In the genomic region with DNA sequence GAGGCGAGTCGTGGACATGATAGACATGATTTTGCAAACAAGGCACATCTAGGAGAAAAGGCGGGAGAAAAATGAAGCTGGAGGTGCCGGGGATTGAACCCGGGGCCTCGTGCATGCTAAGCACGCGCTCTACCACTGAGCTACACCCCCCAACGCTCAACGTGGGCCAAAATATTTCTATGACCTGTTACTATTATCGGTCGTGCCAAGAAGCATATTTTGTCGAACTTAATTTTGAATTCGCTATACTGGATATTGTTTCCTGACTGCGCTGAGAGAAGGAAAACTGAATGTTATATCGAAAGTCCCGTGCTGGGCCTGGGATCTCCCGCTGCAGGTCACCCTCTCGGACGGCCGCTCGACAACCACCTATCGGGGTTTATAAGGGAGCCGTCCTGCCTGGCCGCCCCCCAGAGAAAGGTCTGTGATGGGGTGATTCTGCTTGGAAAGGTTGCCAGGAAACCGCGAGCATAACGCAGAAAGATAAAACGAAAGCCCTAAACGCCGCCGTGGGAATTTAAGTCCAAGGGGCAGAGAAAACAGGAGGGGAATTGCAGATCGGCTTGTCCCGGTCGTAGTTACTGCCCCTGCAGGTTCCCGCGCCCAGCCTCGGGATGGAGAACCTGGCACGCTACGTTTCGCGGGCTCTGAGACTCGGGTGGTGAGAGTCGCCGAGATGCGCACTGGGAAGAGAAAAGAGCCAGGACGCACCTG, we compare ENCODE assay signal across 1 cellular context.
TF ChIP-seq lines count a peak whose summit lies in the region.

No MANE protein-coding gene starts in this region.

TF ChIP-seq in HepG2, 621 proteins besides CTCF, POLR2A, EP300 and RAD21 (continued from another document and continues in another):
- TF ChIP-seq, protein P1, sequence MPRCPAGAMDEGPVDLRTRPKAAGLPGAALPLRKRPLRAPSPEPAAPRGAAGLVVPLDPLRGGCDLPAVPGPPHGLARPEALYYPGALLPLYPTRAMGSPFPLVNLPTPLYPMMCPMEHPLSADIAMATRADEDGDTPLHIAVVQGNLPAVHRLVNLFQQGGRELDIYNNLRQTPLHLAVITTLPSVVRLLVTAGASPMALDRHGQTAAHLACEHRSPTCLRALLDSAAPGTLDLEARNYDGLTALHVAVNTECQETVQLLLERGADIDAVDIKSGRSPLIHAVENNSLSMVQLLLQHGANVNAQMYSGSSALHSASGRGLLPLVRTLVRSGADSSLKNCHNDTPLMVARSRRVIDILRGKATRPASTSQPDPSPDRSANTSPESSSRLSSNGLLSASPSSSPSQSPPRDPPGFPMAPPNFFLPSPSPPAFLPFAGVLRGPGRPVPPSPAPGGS (CRISPR knock-in tag; IDR thresholded peaks at IDR 0.05) = peak; percentile 78; the same call in 1 of the 2 replicates
- TF ChIP-seq, protein P2, sequence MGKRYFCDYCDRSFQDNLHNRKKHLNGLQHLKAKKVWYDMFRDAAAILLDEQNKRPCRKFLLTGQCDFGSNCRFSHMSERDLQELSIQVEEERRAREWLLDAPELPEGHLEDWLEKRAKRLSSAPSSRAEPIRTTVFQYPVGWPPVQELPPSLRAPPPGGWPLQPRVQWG (CRISPR knock-in tag; IDR thresholded peaks at IDR 0.05; ENCODE audit: borderline replicate concordance, low read depth) = no peak
- TF ChIP-seq RFX5 (IDR thresholded peaks at IDR 0.05; ENCODE audit: low read depth, low read length) (no peak), ELF3 (CRISPR knock-in tag; IDR thresholded peaks at IDR 0.05) (peak; percentile 55), ZC3H13 (CRISPR knock-in tag; IDR thresholded peaks at IDR 0.05) (0 out of 2 replicates have a peak, but pooled peaks have one; percentile 45), SP5 (CRISPR knock-in tag; IDR thresholded peaks at IDR 0.05; ENCODE audit: borderline replicate concordance, low read depth) (no peak), HES4 (CRISPR knock-in tag; IDR thresholded peaks at IDR 0.05; ENCODE audit: borderline replicate concordance) (peak; percentile 93), CBX2 (IDR thresholded peaks at IDR 0.05; ENCODE audit: low read depth, low read length) (no peak), CBX2 (CRISPR knock-in tag; IDR thresholded peaks at IDR 0.05; ENCODE audit: low read depth) (no peak), ZNF326 (CRISPR knock-in tag; IDR thresholded peaks at IDR 0.05; ENCODE audit: borderline replicate concordance) (no peak), ZNF430 (CRISPR knock-in tag; IDR thresholded peaks at IDR 0.05) (peak; percentile 69; the same call in 1 of the 2 replicates), PAF1 (CRISPR knock-in tag; IDR thresholded peaks at IDR 0.05) (no peak), ZNF777 (CRISPR knock-in tag; IDR thresholded peaks at IDR 0.05) (peak; percentile 57; the same call in 1 of the 2 replicates), SP4 (CRISPR knock-in tag; IDR thresholded peaks at IDR 0.05) (peak; percentile 65; the same call in 1 of the 2 replicates), KLF6 (CRISPR knock-in tag; IDR thresholded peaks at IDR 0.05) (0 out of 2 replicates have a peak, but pooled peaks have one; percentile 36), ZNF674 (CRISPR knock-in tag; IDR thresholded peaks at IDR 0.05; ENCODE audit: low read depth) (no peak), ZMAT3 (CRISPR knock-in tag; conservative IDR thresholded peaks at IDR 0.05) (0 out of 2 replicates have a peak, but pooled peaks have one; percentile 54), PHF5A (CRISPR knock-in tag; IDR thresholded peaks at IDR 0.05; ENCODE audit: low read depth, unreplicated experiment) (no peak), ZKSCAN1 (IDR thresholded peaks at IDR 0.05; ENCODE audit: low read length) (peak; percentile 40; the same call in 1 of the 2 replicates), ZFP82 (CRISPR knock-in tag; IDR thresholded peaks at IDR 0.05; ENCODE audit: borderline replicate concordance) (peak; percentile 83; the same call in 1 of the 2 replicates), RFXANK (CRISPR knock-in tag; IDR thresholded peaks at IDR 0.05) (0 out of 2 replicates have a peak, but pooled peaks have one; percentile 70), ZNF263 (CRISPR knock-in tag; IDR thresholded peaks at IDR 0.05) (peak; percentile 37; the same call in 1 of the 2 replicates), RFX1 (IDR thresholded peaks at IDR 0.05) (no peak), PHB2 (IDR thresholded peaks at IDR 0.05; ENCODE audit: partially characterized antibody) (no peak), SAFB2 (CRISPR knock-in tag; IDR thresholded peaks at IDR 0.05; ENCODE audit: borderline replicate concordance, low read depth) (no peak), ZFP36L2 (CRISPR knock-in tag; IDR thresholded peaks at IDR 0.05) (no peak), ZNF432 (CRISPR knock-in tag; IDR thresholded peaks at IDR 0.05; ENCODE audit: borderline replicate concordance) (0 out of 2 replicates have a peak, but pooled peaks have one; percentile 23), ZBTB38 (CRISPR knock-in tag; IDR thresholded peaks at IDR 0.05) (peak; percentile 60; the same call in 1 of the 2 replicates), CAMTA2 (CRISPR knock-in tag; IDR thresholded peaks at IDR 0.05; ENCODE audit: borderline replicate concordance) (no peak; the same call in 1 of the 2 replicates), ZNF34 (CRISPR knock-in tag; IDR thresholded peaks at IDR 0.05; ENCODE audit: borderline replicate concordance) (peak; percentile 26; the same call in 1 of the 2 replicates), ZNF282 (IDR thresholded peaks at IDR 0.05; ENCODE audit: partially characterized antibody) (no peak), NR1H2 (CRISPR knock-in tag; IDR thresholded peaks at IDR 0.05; ENCODE audit: borderline replicate concordance, low read depth) (peak; percentile 80), STAT5B (CRISPR knock-in tag; IDR thresholded peaks at IDR 0.05) (0 out of 2 replicates have a peak, but pooled peaks have one; percentile 62), ZNF775 (CRISPR knock-in tag; IDR thresholded peaks at IDR 0.05; ENCODE audit: borderline replicate concordance) (no peak), POLR2AphosphoS2 (IDR thresholded peaks at IDR 0.05; ENCODE audit: low read depth, low read length) (no peak)
- TF ChIP-seq, protein P3, sequence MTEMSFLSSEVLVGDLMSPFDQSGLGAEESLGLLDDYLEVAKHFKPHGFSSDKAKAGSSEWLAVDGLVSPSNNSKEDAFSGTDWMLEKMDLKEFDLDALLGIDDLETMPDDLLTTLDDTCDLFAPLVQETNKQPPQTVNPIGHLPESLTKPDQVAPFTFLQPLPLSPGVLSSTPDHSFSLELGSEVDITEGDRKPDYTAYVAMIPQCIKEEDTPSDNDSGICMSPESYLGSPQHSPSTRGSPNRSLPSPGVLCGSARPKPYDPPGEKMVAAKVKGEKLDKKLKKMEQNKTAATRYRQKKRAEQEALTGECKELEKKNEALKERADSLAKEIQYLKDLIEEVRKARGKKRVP (CRISPR knock-in tag; IDR thresholded peaks at IDR 0.05) = 0 out of 4 replicates have a peak, but pooled peaks of 1 of the 2 experiments have one; percentile 58
- TF ChIP-seq, protein P4, sequence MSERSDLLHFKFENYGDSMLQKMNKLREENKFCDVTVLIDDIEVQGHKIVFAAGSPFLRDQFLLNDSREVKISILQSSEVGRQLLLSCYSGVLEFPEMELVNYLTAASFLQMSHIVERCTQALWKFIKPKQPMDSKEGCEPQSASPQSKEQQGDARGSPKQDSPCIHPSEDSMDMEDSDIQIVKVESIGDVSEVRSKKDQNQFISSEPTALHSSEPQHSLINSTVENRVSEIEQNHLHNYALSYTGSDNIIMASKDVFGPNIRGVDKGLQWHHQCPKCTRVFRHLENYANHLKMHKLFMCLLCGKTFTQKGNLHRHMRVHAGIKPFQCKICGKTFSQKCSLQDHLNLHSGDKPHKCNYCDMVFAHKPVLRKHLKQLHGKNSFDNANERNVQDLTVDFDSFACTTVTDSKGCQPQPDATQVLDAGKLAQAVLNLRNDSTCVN (CRISPR knock-in tag; IDR thresholded peaks at IDR 0.05; ENCODE audit: borderline replicate concordance) = peak; percentile 47; the same call in 1 of the 2 replicates
- TF ChIP-seq, protein P5, sequence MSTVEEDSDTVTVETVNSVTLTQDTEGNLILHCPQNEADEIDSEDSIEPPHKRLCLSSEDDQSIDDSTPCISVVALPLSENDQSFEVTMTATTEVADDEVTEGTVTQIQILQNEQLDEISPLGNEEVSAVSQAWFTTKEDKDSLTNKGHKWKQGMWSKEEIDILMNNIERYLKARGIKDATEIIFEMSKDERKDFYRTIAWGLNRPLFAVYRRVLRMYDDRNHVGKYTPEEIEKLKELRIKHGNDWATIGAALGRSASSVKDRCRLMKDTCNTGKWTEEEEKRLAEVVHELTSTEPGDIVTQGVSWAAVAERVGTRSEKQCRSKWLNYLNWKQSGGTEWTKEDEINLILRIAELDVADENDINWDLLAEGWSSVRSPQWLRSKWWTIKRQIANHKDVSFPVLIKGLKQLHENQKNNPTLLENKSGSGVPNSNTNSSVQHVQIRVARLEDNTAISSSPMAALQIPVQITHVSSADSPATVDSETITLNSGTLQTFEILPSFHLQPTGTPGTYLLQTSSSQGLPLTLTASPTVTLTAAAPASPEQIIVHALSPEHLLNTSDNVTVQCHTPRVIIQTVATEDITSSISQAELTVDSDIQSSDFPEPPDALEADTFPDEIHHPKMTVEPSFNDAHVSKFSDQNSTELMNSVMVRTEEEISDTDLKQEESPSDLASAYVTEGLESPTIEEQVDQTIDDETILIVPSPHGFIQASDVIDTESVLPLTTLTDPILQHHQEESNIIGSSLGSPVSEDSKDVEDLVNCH (CRISPR knock-in tag; IDR thresholded peaks at IDR 0.05) = no peak
- TF ChIP-seq, protein P6, sequence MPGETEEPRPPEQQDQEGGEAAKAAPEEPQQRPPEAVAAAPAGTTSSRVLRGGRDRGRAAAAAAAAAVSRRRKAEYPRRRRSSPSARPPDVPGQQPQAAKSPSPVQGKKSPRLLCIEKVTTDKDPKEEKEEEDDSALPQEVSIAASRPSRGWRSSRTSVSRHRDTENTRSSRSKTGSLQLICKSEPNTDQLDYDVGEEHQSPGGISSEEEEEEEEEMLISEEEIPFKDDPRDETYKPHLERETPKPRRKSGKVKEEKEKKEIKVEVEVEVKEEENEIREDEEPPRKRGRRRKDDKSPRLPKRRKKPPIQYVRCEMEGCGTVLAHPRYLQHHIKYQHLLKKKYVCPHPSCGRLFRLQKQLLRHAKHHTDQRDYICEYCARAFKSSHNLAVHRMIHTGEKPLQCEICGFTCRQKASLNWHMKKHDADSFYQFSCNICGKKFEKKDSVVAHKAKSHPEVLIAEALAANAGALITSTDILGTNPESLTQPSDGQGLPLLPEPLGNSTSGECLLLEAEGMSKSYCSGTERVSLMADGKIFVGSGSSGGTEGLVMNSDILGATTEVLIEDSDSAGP (CRISPR knock-in tag; IDR thresholded peaks at IDR 0.05; ENCODE audit: borderline replicate concordance) = peak; percentile 79
- TF ChIP-seq, protein P7, sequence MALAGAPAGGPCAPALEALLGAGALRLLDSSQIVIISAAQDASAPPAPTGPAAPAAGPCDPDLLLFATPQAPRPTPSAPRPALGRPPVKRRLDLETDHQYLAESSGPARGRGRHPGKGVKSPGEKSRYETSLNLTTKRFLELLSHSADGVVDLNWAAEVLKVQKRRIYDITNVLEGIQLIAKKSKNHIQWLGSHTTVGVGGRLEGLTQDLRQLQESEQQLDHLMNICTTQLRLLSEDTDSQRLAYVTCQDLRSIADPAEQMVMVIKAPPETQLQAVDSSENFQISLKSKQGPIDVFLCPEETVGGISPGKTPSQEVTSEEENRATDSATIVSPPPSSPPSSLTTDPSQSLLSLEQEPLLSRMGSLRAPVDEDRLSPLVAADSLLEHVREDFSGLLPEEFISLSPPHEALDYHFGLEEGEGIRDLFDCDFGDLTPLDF (CRISPR knock-in tag; IDR thresholded peaks at IDR 0.05) = peak; percentile 72; the same call in 1 of the 2 replicates
- TF ChIP-seq, protein P8, sequence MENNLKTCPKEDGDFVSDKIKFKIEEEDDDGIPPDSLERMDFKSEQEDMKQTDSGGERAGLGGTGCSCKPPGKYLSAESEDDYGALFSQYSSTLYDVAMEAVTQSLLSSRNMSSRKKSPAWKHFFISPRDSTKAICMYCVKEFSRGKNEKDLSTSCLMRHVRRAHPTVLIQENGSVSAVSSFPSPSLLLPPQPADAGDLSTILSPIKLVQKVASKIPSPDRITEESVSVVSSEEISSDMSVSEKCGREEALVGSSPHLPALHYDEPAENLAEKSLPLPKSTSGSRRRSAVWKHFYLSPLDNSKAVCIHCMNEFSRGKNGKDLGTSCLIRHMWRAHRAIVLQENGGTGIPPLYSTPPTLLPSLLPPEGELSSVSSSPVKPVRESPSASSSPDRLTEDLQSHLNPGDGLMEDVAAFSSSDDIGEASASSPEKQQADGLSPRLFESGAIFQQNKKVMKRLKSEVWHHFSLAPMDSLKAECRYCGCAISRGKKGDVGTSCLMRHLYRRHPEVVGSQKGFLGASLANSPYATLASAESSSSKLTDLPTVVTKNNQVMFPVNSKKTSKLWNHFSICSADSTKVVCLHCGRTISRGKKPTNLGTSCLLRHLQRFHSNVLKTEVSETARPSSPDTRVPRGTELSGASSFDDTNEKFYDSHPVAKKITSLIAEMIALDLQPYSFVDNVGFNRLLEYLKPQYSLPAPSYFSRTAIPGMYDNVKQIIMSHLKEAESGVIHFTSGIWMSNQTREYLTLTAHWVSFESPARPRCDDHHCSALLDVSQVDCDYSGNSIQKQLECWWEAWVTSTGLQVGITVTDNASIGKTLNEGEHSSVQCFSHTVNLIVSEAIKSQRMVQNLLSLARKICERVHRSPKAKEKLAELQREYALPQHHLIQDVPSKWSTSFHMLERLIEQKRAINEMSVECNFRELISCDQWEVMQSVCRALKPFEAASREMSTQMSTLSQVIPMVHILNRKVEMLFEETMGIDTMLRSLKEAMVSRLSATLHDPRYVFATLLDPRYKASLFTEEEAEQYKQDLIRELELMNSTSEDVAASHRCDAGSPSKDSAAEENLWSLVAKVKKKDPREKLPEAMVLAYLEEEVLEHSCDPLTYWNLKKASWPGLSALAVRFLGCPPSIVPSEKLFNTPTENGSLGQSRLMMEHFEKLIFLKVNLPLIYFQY (CRISPR knock-in tag; IDR thresholded peaks at IDR 0.05; ENCODE audit: borderline replicate concordance) = peak; percentile 71; the same call in 1 of the 2 replicates
- TF ChIP-seq, protein P9, sequence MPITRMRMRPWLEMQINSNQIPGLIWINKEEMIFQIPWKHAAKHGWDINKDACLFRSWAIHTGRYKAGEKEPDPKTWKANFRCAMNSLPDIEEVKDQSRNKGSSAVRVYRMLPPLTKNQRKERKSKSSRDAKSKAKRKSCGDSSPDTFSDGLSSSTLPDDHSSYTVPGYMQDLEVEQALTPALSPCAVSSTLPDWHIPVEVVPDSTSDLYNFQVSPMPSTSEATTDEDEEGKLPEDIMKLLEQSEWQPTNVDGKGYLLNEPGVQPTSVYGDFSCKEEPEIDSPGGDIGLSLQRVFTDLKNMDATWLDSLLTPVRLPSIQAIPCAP (CRISPR knock-in tag; IDR thresholded peaks at IDR 0.05; ENCODE audit: low read depth) = peak; percentile 92; the same call in 1 of the 2 replicates
- TF ChIP-seq, protein P10, sequence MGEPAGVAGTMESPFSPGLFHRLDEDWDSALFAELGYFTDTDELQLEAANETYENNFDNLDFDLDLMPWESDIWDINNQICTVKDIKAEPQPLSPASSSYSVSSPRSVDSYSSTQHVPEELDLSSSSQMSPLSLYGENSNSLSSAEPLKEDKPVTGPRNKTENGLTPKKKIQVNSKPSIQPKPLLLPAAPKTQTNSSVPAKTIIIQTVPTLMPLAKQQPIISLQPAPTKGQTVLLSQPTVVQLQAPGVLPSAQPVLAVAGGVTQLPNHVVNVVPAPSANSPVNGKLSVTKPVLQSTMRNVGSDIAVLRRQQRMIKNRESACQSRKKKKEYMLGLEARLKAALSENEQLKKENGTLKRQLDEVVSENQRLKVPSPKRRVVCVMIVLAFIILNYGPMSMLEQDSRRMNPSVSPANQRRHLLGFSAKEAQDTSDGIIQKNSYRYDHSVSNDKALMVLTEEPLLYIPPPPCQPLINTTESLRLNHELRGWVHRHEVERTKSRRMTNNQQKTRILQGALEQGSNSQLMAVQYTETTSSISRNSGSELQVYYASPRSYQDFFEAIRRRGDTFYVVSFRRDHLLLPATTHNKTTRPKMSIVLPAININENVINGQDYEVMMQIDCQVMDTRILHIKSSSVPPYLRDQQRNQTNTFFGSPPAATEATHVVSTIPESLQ (CRISPR knock-in tag; conservative IDR thresholded peaks at IDR 0.05) = no peak; the same call in 1 of the 2 replicates
